In the genomic region with DNA sequence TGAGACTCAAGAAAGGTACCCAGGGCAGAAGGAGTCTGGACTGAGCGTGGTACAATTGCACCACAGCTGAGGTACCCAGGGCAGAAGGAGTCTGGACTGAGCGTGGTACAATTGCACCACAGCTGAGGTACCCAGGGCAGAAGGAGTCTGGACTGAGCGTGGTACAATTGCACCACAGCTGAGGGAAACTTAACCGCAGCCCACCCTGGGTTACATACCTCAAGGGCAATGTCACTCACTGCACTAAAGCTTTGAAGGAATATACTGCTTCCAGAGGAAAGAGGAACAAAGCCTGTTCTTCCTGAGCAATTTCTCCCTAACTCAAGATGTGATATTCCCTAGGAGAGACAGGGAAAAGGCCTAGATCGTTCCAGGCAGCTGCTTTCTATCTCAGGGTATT, we compare ENCODE assay signal across 8 cellular contexts.
DNase-seq lines count a peak whose midpoint lies in the region; ATAC-seq and TF ChIP-seq lines count a peak whose summit lies in the region.
"Not testable (repeated sequence)": the region's sequence is repeated elsewhere in the genome, so short reads cannot be mapped to it uniquely, and the experiment has no call there.

No MANE protein-coding gene starts in this region.

- intact Hi-C loops in aorta (cut with DNase I): not testable (repeated sequence)

- not testable (repeated sequence) for H3K4me3 Mint-ChIP-seq in WTC11; endothelial cell (ENCODE audit: unreplicated experiment); nephron

- POLR2A ChIA-PET in WTC11 (lab: Charles Lee): not testable (repeated sequence)

- H3K9me3 ChIP-seq in HUES6 (ENCODE audit: control insufficient read depth, insufficient read depth, low read depth, low read length); aorta (ENCODE audit: control insufficient read depth, low read length): not testable (repeated sequence)

- not testable (repeated sequence) for H3K27ac Mint-ChIP-seq in WTC11
- H3K27ac Mint-ChIP-seq in endothelial cell (ENCODE audit: unreplicated experiment) (peak overlapping the region; percentile 77), nephron (peak overlapping the region in 2 of 3 experiments; percentile 23 to 55)

- not testable (repeated sequence) for TF ChIP-seq POLR2A in NB4 (IDR thresholded peaks at IDR 0.05; ENCODE audit: extremely low read depth, insufficient read length)

- ATAC-seq in WTC11 (peak; percentile 26), foreskin keratinocyte (peak; percentile 26), aorta (ENCODE audit: low FRiP score) (peak; percentile 60)

- peak; percentile 48 for DNase-seq in GM03348 (ENCODE audit: low spot score)
- peak; percentile 41 for DNase-seq in NB4 (ENCODE audit: low read depth)
- not testable (repeated sequence) for DNase-seq in WTC11 (ENCODE audit: low spot score); endothelial cell (ENCODE audit: low spot score); foreskin keratinocyte; aorta

- H3K9me3 Mint-ChIP-seq in WTC11 (peaks cover 14% of the 10 kb centered on the region), nephron (peaks cover 11% of the 10 kb centered on the region)
- not testable (repeated sequence) for H3K9me3 Mint-ChIP-seq in endothelial cell (ENCODE audit: unreplicated experiment)

- not testable (repeated sequence) for H3K27me3 Mint-ChIP-seq in WTC11 (ENCODE audit: low read depth); endothelial cell (ENCODE audit: unreplicated experiment); nephron (ENCODE audit: low read depth)

- not testable (repeated sequence) for H3K27me3 ChIP-seq in HUES6 (ENCODE audit: control insufficient read depth, insufficient read depth, low read length); foreskin keratinocyte; aorta (ENCODE audit: control insufficient read depth in 1 of 2, insufficient read depth in 2 of 2, low read length in 1 of 2)

- not testable (repeated sequence) for H3K9ac ChIP-seq in HUES6 (ENCODE audit: low read length)

- H3K4me1 Mint-ChIP-seq in WTC11: peaks cover 28% of the 10 kb centered on the region
- peaks cover 25% of the 10 kb centered on the region for H3K4me1 Mint-ChIP-seq in endothelial cell (ENCODE audit: unreplicated experiment)
- peaks cover 17% of the 10 kb centered on the region for H3K4me1 Mint-ChIP-seq in nephron

- TF ChIP-seq CTCF in NB4 (IDR thresholded peaks at IDR 0.05; ENCODE audit: low read depth, low read length); WTC11 (IDR thresholded peaks at IDR 0.05); endothelial cell (IDR thresholded peaks at IDR 0.05; ENCODE audit: unreplicated experiment); foreskin keratinocyte (conservative IDR thresholded peaks at IDR 0.05); nephron (IDR thresholded peaks at IDR 0.05; ENCODE audit: unreplicated experiment in 3 of 3): not testable (repeated sequence)

- H3K27ac ChIP-seq in HUES6 (ENCODE audit: low read depth, low read length): 0 out of 2 replicates have a peak overlapping the region, but pooled peaks have one; percentile 1
- not testable (repeated sequence) for H3K27ac ChIP-seq in foreskin keratinocyte; aorta (ENCODE audit: low read depth in 1 of 2, low read length in 2 of 2)

- peaks cover 20% of the 10 kb centered on the region for H3K4me1 ChIP-seq in HUES6 (ENCODE audit: control insufficient read depth, insufficient read depth, low read length)
- H3K4me1 ChIP-seq in foreskin keratinocyte; aorta (ENCODE audit: control insufficient read depth in 1 of 2, insufficient read depth in 2 of 2, low read length in 2 of 2): not testable (repeated sequence)

- H3K36me3 Mint-ChIP-seq in WTC11; endothelial cell (ENCODE audit: low read depth, unreplicated experiment); nephron (ENCODE audit: low read depth): not testable (repeated sequence)

- 90 to 91% methylated on average over 5 of the region's 5 CpGs for WGBS in aorta, 2 donors

- CTCF ChIA-PET in WTC11 (lab: Charles Lee): interaction anchor here (2.0 kb wide), 1 partner anchor 9 kb away, joined by 11 read pairs; no protein-coding TSS in a partner anchor

- not testable (repeated sequence) for H3K4me3 ChIP-seq in HUES6 (ENCODE audit: low read depth, low read length); NB4 (ENCODE audit: low read depth, low read length); aorta (ENCODE audit: low read length in 2 of 2)

- not testable (repeated sequence) for H3K36me3 ChIP-seq in HUES6 (ENCODE audit: control insufficient read depth, insufficient read depth, low read length); aorta (ENCODE audit: control insufficient read depth in 1 of 2, insufficient read depth in 2 of 2, low read length in 1 of 2)
